ENCODE assay signal across 8 cellular contexts in genomic region chr2:197813093-197813787, GRCh38. TPM values are rescaled to one million over a fixed set of nuclear protein-coding genes. Genes with fewer than 3 reads are reported as not detected.
DNase-seq lines count a peak whose midpoint lies in the region; TF ChIP-seq lines count a peak whose summit lies in the region.

No MANE protein-coding gene starts in this region.

- peaks cover 15% of the 10 kb centered on the region for H3K27me3 Mint-ChIP-seq in Caco-2 (ENCODE audit: insufficient read depth, unreplicated experiment)

- no peak overlapping the region for H2AFZ ChIP-seq in GM23248
- no peak overlapping the region for H2AFZ ChIP-seq in OCI-LY3 (ENCODE audit: low read depth, low read length)
- no peak overlapping the region for H2AFZ ChIP-seq in smooth muscle cell (ENCODE audit: low read depth)

- TF ChIP-seq POLR2A in esophagus squamous epithelium (IDR thresholded peaks at IDR 0.05), result no peak

- H3K9me3 Mint-ChIP-seq in Caco-2 (ENCODE audit: unreplicated experiment), result no peaks in the 10 kb centered on the region

- TF ChIP-seq CTCF in Caco-2 (IDR thresholded peaks at IDR 0.05; ENCODE audit: insufficient read depth in 1 of 2, low read depth in 1 of 2, low read length in 1 of 2, severe bottlenecking in 1 of 2, unreplicated experiment in 1 of 2) (peak; percentile 60 to 61), OCI-LY3 (IDR thresholded peaks at IDR 0.05; ENCODE audit: low read depth, low read length) (peak; percentile 52), esophagus squamous epithelium (IDR thresholded peaks at IDR 0.05) (peak in 4 of 6 experiments; percentile 17 to 53 (median 38)), smooth muscle cell (IDR thresholded peaks at IDR 0.05; ENCODE audit: borderline replicate concordance, insufficient read depth, poor library complexity, severe bottlenecking) (peak; percentile 50)

- no peak overlapping the region for H3K27ac Mint-ChIP-seq in Caco-2 (ENCODE audit: unreplicated experiment)

- DNase-seq in Caco-2 (peak in 1 of 2 experiments; percentile 31), GM23248 (peak; percentile 79), esophagus squamous epithelium (lab: John Stamatoyannopoulos, UW) (no peak), smooth muscle cell (lab: John Stamatoyannopoulos, UW; ENCODE audit: unreplicated experiment) (no peak), NCI-H2029 treated with DMSO at 0.1 percent for 48 hours (lab: John Stamatoyannopoulos, UW) (no peak)
- DNase-seq in central memory CD4-positive, alpha-beta T cell, result no peak
- DNase-seq in activated CD4-positive, alpha-beta T cell treated with anti-CD3 and anti-CD28 coated beads for 1 hour, result no peak

- no peak overlapping the region for H3K4me3 Mint-ChIP-seq in Caco-2 (ENCODE audit: unreplicated experiment)

- no peaks in the 10 kb centered on the region for H3K4me1 ChIP-seq in Caco-2
- no peaks in the 10 kb centered on the region for H3K4me1 ChIP-seq in GM23248 (ENCODE audit: insufficient read depth)
- peaks cover 3% of the 10 kb centered on the region; the same call in 1 of the 2 replicates for H3K4me1 ChIP-seq in OCI-LY3 (ENCODE audit: low read length)
- no peaks in the 10 kb centered on the region for H3K4me1 ChIP-seq in esophagus squamous epithelium
- no peaks in the 10 kb centered on the region for H3K4me1 ChIP-seq in smooth muscle cell (ENCODE audit: low read depth)

- H3K9me3 ChIP-seq in Caco-2 (no peaks in the 10 kb centered on the region), GM23248 (ENCODE audit: low read depth) (no peaks in the 10 kb centered on the region), OCI-LY3 (ENCODE audit: insufficient read depth, low read length) (no peaks in the 10 kb centered on the region), esophagus squamous epithelium (no peaks in the 10 kb centered on the region), smooth muscle cell (replicated peaks; ENCODE audit: low read depth) (no peaks in the 10 kb centered on the region)

- H3F3A ChIP-seq in GM23248 (ENCODE audit: insufficient read depth) (no peaks in the 10 kb centered on the region), smooth muscle cell (ENCODE audit: low read depth) (no peaks in the 10 kb centered on the region)

- WGBS in GM23248 (ENCODE audit: low coverage in 1 of 2, low lambda C conversion rate in 2 of 2, missing lambda C conversion rate in 2 of 2), 2 experiments, result 30% methylated on average over 3 of the region's 3 CpGs
- WGBS in esophagus squamous epithelium, 2 donors, result 40 to 49% methylated on average over 3 of the region's 3 CpGs
- 39% methylated on average over 3 of the region's 3 CpGs for WGBS in smooth muscle cell (ENCODE audit: low lambda C conversion rate)

- intact Hi-C loops in Caco-2 (cut with micrococcal nuclease; ENCODE audit: unreplicated experiment), result no loop called here
- intact Hi-C loops in esophagus squamous epithelium (cut with DNase I), result no loop called here

- in situ Hi-C loops in GM23248 (cut with MboI), result no loop called here

- H3K27ac ChIP-seq in GM23248 (no peak overlapping the region), OCI-LY3 (ENCODE audit: low read length) (no peak overlapping the region), esophagus squamous epithelium (no peak overlapping the region), smooth muscle cell (ENCODE audit: low read depth) (no peak overlapping the region)

- no peaks in the 10 kb centered on the region for H3K36me3 Mint-ChIP-seq in Caco-2 (ENCODE audit: insufficient read depth, unreplicated experiment)

- POLR2A ChIA-PET in Caco-2 (lab: Charles Lee), result no interaction called here

- CTCF ChIA-PET in Caco-2 (lab: Charles Lee), result interaction anchor here (0.6 kb wide), 1 partner anchor 484 kb away, joined by 8 read pairs; no protein-coding TSS in a partner anchor

- no TSS peak for BruUV-seq in Caco-2 (replicated peaks; lab: Mats Ljungman, UMichigan)

- no peaks in the 10 kb centered on the region for H3K36me3 ChIP-seq in Caco-2 (ENCODE audit: control insufficient read depth, insufficient read depth, low read length)
- no peaks in the 10 kb centered on the region for H3K36me3 ChIP-seq in GM23248 (ENCODE audit: low read depth)
- no peaks in the 10 kb centered on the region for H3K36me3 ChIP-seq in OCI-LY3 (replicated peaks; ENCODE audit: low read depth, low read length)
- no peaks in the 10 kb centered on the region for H3K36me3 ChIP-seq in esophagus squamous epithelium
- H3K36me3 ChIP-seq in smooth muscle cell (ENCODE audit: low read depth), result no peaks in the 10 kb centered on the region

- H4K20me1 ChIP-seq in GM23248 (ENCODE audit: insufficient read depth), result no peaks in the 10 kb centered on the region
- no peaks in the 10 kb centered on the region for H4K20me1 ChIP-seq in OCI-LY3 (ENCODE audit: insufficient read depth, low read length)
- H4K20me1 ChIP-seq in smooth muscle cell (ENCODE audit: low read depth), result no peaks in the 10 kb centered on the region

- no peaks in the 10 kb centered on the region for H3K9me2 ChIP-seq in GM23248 (ENCODE audit: insufficient read depth)

- no peak overlapping the region for H3K9ac ChIP-seq in GM23248
- no peak overlapping the region for H3K9ac ChIP-seq in OCI-LY3 (ENCODE audit: low read length)
- H3K9ac ChIP-seq in smooth muscle cell (ENCODE audit: low read depth), result no peak overlapping the region

- H3K4me2 ChIP-seq in GM23248 (ENCODE audit: unreplicated experiment), result no peak overlapping the region
- H3K4me2 ChIP-seq in OCI-LY3 (ENCODE audit: low read length), result no peak overlapping the region
- H3K4me2 ChIP-seq in smooth muscle cell, result no peak overlapping the region

- H3K27me3 ChIP-seq in Caco-2 (replicated peaks; ENCODE audit: control insufficient read depth, insufficient read depth, low read length), result no peaks in the 10 kb centered on the region
- H3K27me3 ChIP-seq in GM23248 (replicated peaks; ENCODE audit: insufficient read depth), result no peaks in the 10 kb centered on the region
- H3K27me3 ChIP-seq in OCI-LY3 (ENCODE audit: low read depth, low read length), result peaks cover 16% of the 10 kb centered on the region
- H3K27me3 ChIP-seq in esophagus squamous epithelium, result no peaks in the 10 kb centered on the region
- no peaks in the 10 kb centered on the region for H3K27me3 ChIP-seq in smooth muscle cell (ENCODE audit: low read depth)

- H3K4me3 ChIP-seq in Caco-2 (ENCODE audit: low read depth, low read length), result no peak overlapping the region
- H3K4me3 ChIP-seq in GM23248, result no peak overlapping the region
- H3K4me3 ChIP-seq in OCI-LY3 (ENCODE audit: low read length), result no peak overlapping the region
- H3K4me3 ChIP-seq in esophagus squamous epithelium, result no peak overlapping the region
- no peak overlapping the region for H3K4me3 ChIP-seq in smooth muscle cell

- H3K4me1 Mint-ChIP-seq in Caco-2 (ENCODE audit: low read depth, unreplicated experiment), result no peaks in the 10 kb centered on the region

- no peaks in the 10 kb centered on the region for H3K79me2 ChIP-seq in GM23248 (ENCODE audit: insufficient read depth)
- no peaks in the 10 kb centered on the region for H3K79me2 ChIP-seq in OCI-LY3 (ENCODE audit: low read length)
- no peaks in the 10 kb centered on the region for H3K79me2 ChIP-seq in smooth muscle cell (ENCODE audit: low read depth)

RNA-seq across cellular contexts. Expression of gene PLCL1, which starts 8.8 kb away (rescaled TPM):
- total RNA-seq in Caco-2 (2022), result 1.6 TPM in 2 replicates
- 2.3 TPM in 2 replicates for total RNA-seq in GM23248 (2014; rRNA removed; shearing (Covaris generic))
- polyA plus RNA-seq in GM23248 (2016; fragmentation: Nextera tagmentation; extraction: Ambion mirVana), result 0.44 and 0.80 TPM in 2 replicates
- total RNA-seq in esophagus squamous epithelium, result 1 to 10 TPM in 2 of 4 donors, under 1 TPM in 2; 0.34 to 4.2 (median 1.2) TPM
- 1.3 and 2.0 TPM in 2 replicates for total RNA-seq in smooth muscle cell
- 0.64 and 0.87 TPM in 2 replicates for polyA plus RNA-seq in smooth muscle cell

RNA-seq across cellular contexts. Expression of gene BOLL, which starts 28.1 kb away (rescaled TPM):
- total RNA-seq in Caco-2 (2022) (not detected in 2 replicates), esophagus squamous epithelium (not detected), smooth muscle cell (not detected in 2 replicates)
- total RNA-seq in GM23248 (2014; rRNA removed; shearing (Covaris generic)), result not detected in 2 replicates
- polyA plus RNA-seq in GM23248 (2016; fragmentation: Nextera tagmentation; extraction: Ambion mirVana) (not detected in 2 replicates), smooth muscle cell (0.25 TPM in 1 of 2 replicates, not detected in the other)
